Comparison of ENCODE assay signal across 16 cellular contexts in the genomic region with DNA sequence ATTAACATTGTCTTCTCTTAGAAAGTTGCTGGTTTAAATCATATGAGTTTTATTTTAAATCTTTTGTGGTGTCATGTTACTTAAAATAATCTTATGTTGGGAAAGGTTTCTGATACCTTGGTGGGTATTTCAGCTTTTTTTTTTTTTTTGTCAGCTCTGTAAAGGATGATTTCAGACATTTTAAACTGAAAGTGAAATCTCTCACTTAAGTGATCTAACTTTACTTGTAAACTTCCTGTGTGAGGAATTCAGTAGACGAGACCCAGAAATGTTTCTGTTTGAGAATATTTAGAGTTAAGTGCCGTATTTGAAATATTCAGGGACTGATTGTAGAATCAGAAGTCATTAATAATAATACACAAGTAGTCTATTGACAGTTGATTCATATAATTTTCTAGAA. TPM values are rescaled to one million over a fixed set of nuclear protein-coding genes. Genes with fewer than 3 reads are reported as not detected.
DNase-seq lines count a peak whose midpoint lies in the region; ATAC-seq and FAIRE-seq lines count a peak whose summit lies in the region.
"Had no signal": no experiment of that assay in that cellular context is flagged by ENCODE, and none has a peak within 500 bp of the region (broad histone marks: within the 10 kb centered on the region; RNA-seq: fewer than 3 reads in every experiment).

No MANE protein-coding gene starts in this region.

- H3K36me3 Mint-ChIP-seq in natural killer cell treated with Interleukin-12 subunit alpha and Interleukin-12 subunit beta and Interleukin-15 and Interleukin-18, amount 100 ng/mL, for 72 hours: peaks cover 11% of the 10 kb centered on the region

- H3K9me3 Mint-ChIP-seq in natural killer cell treated with Interleukin-12 subunit alpha and Interleukin-12 subunit beta and Interleukin-15 and Interleukin-18, amount 100 ng/mL, for 72 hours: no peaks in the 10 kb centered on the region

- H3K36me3 ChIP-seq in BLaER1: peaks cover 51% of the 10 kb centered on the region
- H3K36me3 ChIP-seq in adipocyte (ENCODE audit: control insufficient read depth, insufficient read depth, low read length, severe bottlenecking): peaks cover 25% of the 10 kb centered on the region

- DNase-seq in GM19239 (ENCODE audit: insufficient read length, low spot score): no peak
- no peak for DNase-seq in adipocyte (ENCODE audit: low read depth)
- DNase-seq in natural killer cell treated with Interleukin-12 subunit alpha and Interleukin-12 subunit beta and Interleukin-15 and Interleukin-18, amount 100 ng/mL, for 72 hours (ENCODE audit: low spot score): no peak
- DNase-seq in NCI-H2227 (lab: John Stamatoyannopoulos, UW; ENCODE audit: unreplicated experiment): no peak
- no peak for DNase-seq in SHP77 treated with DMSO at 0.1 percent for 48 hours (lab: John Stamatoyannopoulos, UW)
- DNase-seq: Caco-2; islet precursor cell; NCI-H226; SJCRH30; stimulated activated CD4-positive, alpha-beta T cell treated with anti-CD3 and anti-CD28 coated beads, Interleukin-2, amount 100 ng/mL, for 48 hours; substantia nigra had no signal

- H3K4me2 ChIP-seq in BLaER1: peak overlapping the region; percentile 29; the same call in 1 of the 2 replicates

- peaks cover 34% of the 10 kb centered on the region for H3K4me1 ChIP-seq in BLaER1
- H3K4me1 ChIP-seq in adipocyte (ENCODE audit: control insufficient read depth, insufficient read depth, low read length): peaks cover 36% of the 10 kb centered on the region
- H3K4me1 ChIP-seq: Caco-2, SJCRH30 had no signal

- H3K4me3 Mint-ChIP-seq in natural killer cell treated with Interleukin-12 subunit alpha and Interleukin-12 subunit beta and Interleukin-15 and Interleukin-18, amount 100 ng/mL, for 72 hours: peak overlapping the region; percentile 71

- H3K27ac Mint-ChIP-seq in natural killer cell treated with Interleukin-12 subunit alpha and Interleukin-12 subunit beta and Interleukin-15 and Interleukin-18, amount 100 ng/mL, for 72 hours: peak overlapping the region; percentile 84 to 95

- peaks cover 49 to 64% of the 10 kb centered on the region in 2 donors for H3K4me1 Mint-ChIP-seq in natural killer cell treated with Interleukin-12 subunit alpha and Interleukin-12 subunit beta and Interleukin-15 and Interleukin-18, amount 100 ng/mL, for 72 hours (ENCODE audit: low read depth in 2 of 2)

- H3K9ac ChIP-seq in BLaER1: no peak overlapping the region
- H3K9ac ChIP-seq in adipocyte (ENCODE audit: low read length): peak overlapping the region; percentile 51

- H3K4me3 ChIP-seq in BLaER1 (no peak overlapping the region), adipocyte (ENCODE audit: low read length) (peak overlapping the region; percentile 43)
- H3K4me3 ChIP-seq: SJCRH30 had no signal

- H3K9me3 ChIP-seq in BLaER1 (no peaks in the 10 kb centered on the region), adipocyte (ENCODE audit: control insufficient read depth, low read length) (no peaks in the 10 kb centered on the region)
- H3K9me3 ChIP-seq: Caco-2, neutrophil, SJCRH30 had no signal

- peak in 1 of 2 donors; percentile 63 for ATAC-seq in natural killer cell treated with Interleukin-12 subunit alpha and Interleukin-12 subunit beta and Interleukin-15 and Interleukin-18, amount 100 ng/mL, for 72 hours
- ATAC-seq in GM18868 (IDR thresholded peaks at IDR 0.05; ENCODE audit: unreplicated experiment): no peak
- no peak for ATAC-seq in HG03432 (IDR thresholded peaks at IDR 0.05; ENCODE audit: unreplicated experiment)

- no peaks in the 10 kb centered on the region for H4K20me1 ChIP-seq in BLaER1

- H3K27ac ChIP-seq in BLaER1: no peak overlapping the region
- H3K27ac ChIP-seq: neutrophil, SJCRH30 had no signal

- FAIRE-seq in GM19239 (lab: Jason Lieb, UNC): peak; percentile 93

- H3K27me3 ChIP-seq in BLaER1: no peaks in the 10 kb centered on the region
- no peaks in the 10 kb centered on the region for H3K27me3 ChIP-seq in adipocyte (replicated peaks; ENCODE audit: control insufficient read depth, insufficient read depth, low read length)
- H3K27me3 ChIP-seq: neutrophil, SJCRH30 had no signal

- H3K27me3 Mint-ChIP-seq in natural killer cell treated with Interleukin-12 subunit alpha and Interleukin-12 subunit beta and Interleukin-15 and Interleukin-18, amount 100 ng/mL, for 72 hours: no peaks in the 10 kb centered on the region

RNA-seq across cellular contexts. Expression of gene PROX2, which starts 37.8 kb away (rescaled TPM):
- 1 to 10 TPM in 1 of 2 donors, under 1 TPM in 1; 0.56 to 1.5 TPM for total RNA-seq in natural killer cell treated with Interleukin-12 subunit alpha and Interleukin-12 subunit beta and Interleukin-15 and Interleukin-18, amount 100 ng/mL, for 72 hours
- total RNA-seq: Caco-2, M059J, SJCRH30 had no signal

RNA-seq across cellular contexts. Expression of gene DLST, which starts 43.6 kb away (rescaled TPM):
- total RNA-seq in natural killer cell treated with Interleukin-12 subunit alpha and Interleukin-12 subunit beta and Interleukin-15 and Interleukin-18, amount 100 ng/mL, for 72 hours: 100 to 1,000 TPM; 127 to 136 TPM
